ENCODE assay signal across 21 cellular contexts in genomic region chr2:57899898-57900297, GRCh38.
"Had no signal": no experiment of that assay in that cellular context is flagged by ENCODE, and none has a peak within 500 bp of the region (broad histone marks: within the 10 kb centered on the region; RNA-seq: fewer than 3 reads in every experiment).

No MANE protein-coding gene starts in this region.

- H3K79me2 ChIP-seq: hepatocyte had no signal

- H3K4me3 ChIP-seq: esophagus squamous epithelium, hepatocyte, psoas muscle, spleen, stomach, uterus had no signal

- H3K9me3 ChIP-seq: esophagus squamous epithelium, neutrophil, psoas muscle, spleen, stomach, uterus had no signal

- FAIRE-seq: colon, islet of Langerhans had no signal

- H3K36me3 ChIP-seq: esophagus squamous epithelium, neutrophil, spleen, stomach, uterus had no signal

- H3K9me3 Mint-ChIP-seq: dendritic cell treated with granulocyte-macrophage colony-stimulating factor and Interleukin-4, amounts not matched to agents 40 ng/mL and 50 ng/mL, for 4 days; naive thymus-derived CD4-positive, alpha-beta T cell; nephron progenitor cell had no signal

- H3K4me2 ChIP-seq: hepatocyte had no signal

- H3K4me1 ChIP-seq: esophagus squamous epithelium, psoas muscle, spleen, stomach, uterus had no signal

- DNase-seq: esophagus squamous epithelium; foreskin fibroblast; kidney glomerular epithelial cell; mesendoderm; naive thymus-derived CD4-positive, alpha-beta T cell; nephron progenitor cell; psoas muscle; retina; spleen; stimulated activated CD4-positive, alpha-beta T cell treated with anti-CD3 and anti-CD28 coated beads, Interleukin-15, amount 100 ng/mL, for 24 hours; stimulated activated CD4-positive, alpha-beta T cell treated with anti-CD3 and anti-CD28 coated beads, Interleukin-2, amount 100 ng/mL, for 24 hours; stimulated activated naive CD4-positive, alpha-beta T cell; stomach; trophoblast cell; uterus had no signal

- H3K4me3 Mint-ChIP-seq: dendritic cell treated with granulocyte-macrophage colony-stimulating factor and Interleukin-4, amounts not matched to agents 40 ng/mL and 50 ng/mL, for 4 days; naive thymus-derived CD4-positive, alpha-beta T cell; nephron progenitor cell had no signal

- ATAC-seq: naive thymus-derived CD4-positive, alpha-beta T cell; psoas muscle; sciatic nerve had no signal

- H3K27me3 Mint-ChIP-seq: dendritic cell treated with granulocyte-macrophage colony-stimulating factor and Interleukin-4, amounts not matched to agents 40 ng/mL and 50 ng/mL, for 4 days had no signal

- H3K27ac Mint-ChIP-seq: dendritic cell treated with granulocyte-macrophage colony-stimulating factor and Interleukin-4, amounts not matched to agents 40 ng/mL and 50 ng/mL, for 4 days; nephron progenitor cell had no signal

- H3K4me1 Mint-ChIP-seq: naive thymus-derived CD4-positive, alpha-beta T cell; nephron progenitor cell had no signal

- H2AFZ ChIP-seq: hepatocyte had no signal

- H3K27ac ChIP-seq: esophagus squamous epithelium, hepatocyte, neutrophil, psoas muscle, spleen, stomach, uterus had no signal

- H3K36me3 Mint-ChIP-seq: naive thymus-derived CD4-positive, alpha-beta T cell had no signal

- H3K27me3 ChIP-seq: esophagus squamous epithelium, hepatocyte, neutrophil, spleen, stomach, uterus had no signal
